Comparison of ENCODE assay signal across 22 cellular contexts in the genomic region with DNA sequence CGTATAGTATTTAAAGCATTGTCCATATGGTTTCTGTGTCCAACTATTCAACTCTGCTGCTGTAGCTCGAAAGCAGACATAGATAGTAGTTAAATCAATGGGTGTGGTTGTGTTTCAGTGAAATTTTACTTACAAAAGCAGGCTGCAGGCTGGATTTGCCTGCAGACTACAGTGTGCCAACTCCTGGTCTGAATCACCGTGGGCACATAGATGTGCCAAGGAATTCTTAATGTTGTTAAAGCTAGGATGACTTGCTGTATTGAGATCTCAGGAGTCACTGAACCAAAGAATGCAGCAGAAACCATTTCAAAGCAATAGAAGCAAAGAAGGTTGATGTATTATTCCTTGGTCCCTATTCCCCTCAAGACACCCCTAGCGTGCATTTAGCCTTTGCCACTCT.
DNase-seq lines count a peak whose midpoint lies in the region; ATAC-seq and TF ChIP-seq lines count a peak whose summit lies in the region.
"Had no signal": no experiment of that assay in that cellular context is flagged by ENCODE, and none has a peak within 500 bp of the region (broad histone marks: within the 10 kb centered on the region; RNA-seq: fewer than 3 reads in every experiment).

No MANE protein-coding gene starts in this region.

- peak overlapping the region; percentile 37 to 48 for H3K27ac ChIP-seq in ascending aorta
- no peak overlapping the region for H3K27ac ChIP-seq in lower lobe of right lung
- H3K27ac ChIP-seq: C4-2B had no signal

- intact Hi-C loops in ascending aorta (cut with DNase I): loop anchor here (10.0 kb wide), 1 partner anchor 1325 kb away; a partner anchor contains a TSS
- intact Hi-C loops in lower lobe of right lung (cut with DNase I): no loop called here

- no peak for ATAC-seq in GM18858 (IDR thresholded peaks at IDR 0.05; ENCODE audit: unreplicated experiment)
- no peak for ATAC-seq in lower lobe of right lung
- ATAC-seq: GM23338, HCT116, Right ventricle myocardium inferior had no signal

- H3K27me3 ChIP-seq in ascending aorta: no peaks in the 10 kb centered on the region
- H3K27me3 ChIP-seq in lower lobe of right lung (ENCODE audit: low read depth): no peaks in the 10 kb centered on the region

- H3K4me1 ChIP-seq in ascending aorta (peaks cover 0 to 3% of the 10 kb centered on the region in 2 donors), lower lobe of right lung (no peaks in the 10 kb centered on the region)

- H3K36me3 ChIP-seq in ascending aorta (no peaks in the 10 kb centered on the region), lower lobe of right lung (no peaks in the 10 kb centered on the region)

- no peak for TF ChIP-seq CTCF in ascending aorta (IDR thresholded peaks at IDR 0.05)
- TF ChIP-seq CTCF in epithelial cell of proximal tubule (conservative IDR thresholded peaks at IDR 0.05; ENCODE audit: low read depth, low read length): no peak
- no peak for TF ChIP-seq CTCF in lower lobe of right lung (IDR thresholded peaks at IDR 0.05)

- H3K9me3 ChIP-seq in ascending aorta: no peaks in the 10 kb centered on the region
- no peaks in the 10 kb centered on the region for H3K9me3 ChIP-seq in lower lobe of right lung

- peak; percentile 11 for DNase-seq in AG20443 (ENCODE audit: low spot score)
- DNase-seq in ascending aorta (ENCODE audit: low spot score in 2 of 2): peak in 1 of 2 donors; percentile 75
- peak; percentile 23 for DNase-seq in epithelial cell of proximal tubule (ENCODE audit: low read depth)
- peak; percentile 81 for DNase-seq in renal cortical epithelial cell (ENCODE audit: low read depth)
- DNase-seq in HCEC 1CT: no peak
- no peak for DNase-seq in hippocampal formation (lab: John Stamatoyannopoulos, UW)
- no peak for DNase-seq in lower lobe of right lung
- DNase-seq: AML-193, DMS79, Karpas-422, MM.1S, NCI-H1092 treated with DMSO at 0.1 percent for 48 hours, NCI-H146, NCI-H2081, NCI-H2171 treated with DMSO at 0.1 percent for 48 hours, NCI-H446 treated with DMSO at 0.1 percent for 48 hours, NCI-H69 had no signal

- H3K4me3 ChIP-seq in ascending aorta: no peak overlapping the region
- H3K4me3 ChIP-seq in epithelial cell of proximal tubule (ENCODE audit: low read depth, low read length): no peak overlapping the region
- no peak overlapping the region for H3K4me3 ChIP-seq in lower lobe of right lung
- H3K4me3 ChIP-seq: GM23338 had no signal

Comparison
In these comparisons a context has a peak if more than half of its experiments do, and no peak if none do; other contexts are left out.
1. DNase-seq: peak in AG20443 (single experiment), epithelial cell of proximal tubule (single experiment) and renal cortical epithelial cell (single experiment); none in HCEC 1CT (single experiment), hippocampal formation (0 of 2) and lower lobe of right lung (single experiment).